Comparison of ENCODE assay signal across 28 cellular contexts in the genomic region with DNA sequence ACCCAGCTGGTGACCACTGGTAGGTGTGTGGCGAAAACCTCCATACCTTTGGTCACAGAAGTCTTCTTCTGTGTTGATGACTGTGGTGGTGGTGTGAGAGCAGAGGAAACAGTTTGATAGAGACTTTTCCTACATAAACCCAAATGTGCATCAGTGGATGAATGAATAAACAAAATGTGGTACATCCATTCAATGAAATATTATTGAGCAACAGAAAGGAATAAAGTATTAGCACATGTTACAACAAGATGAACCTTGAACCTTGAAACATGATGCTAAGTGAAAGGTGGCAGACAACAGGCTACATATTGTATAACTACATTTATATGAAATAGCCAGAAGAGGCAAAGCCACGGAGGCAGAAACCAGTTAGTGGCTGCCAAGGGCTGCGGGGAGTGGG. TPM values are rescaled to one million over a fixed set of nuclear protein-coding genes. Genes with fewer than 3 reads are reported as not detected.
A peak's percentile ranks its signal among the peaks of the same experiment; 100 is the strongest.
DNase-seq lines count a peak whose midpoint lies in the region; ATAC-seq, FAIRE-seq and TF ChIP-seq lines count a peak whose summit lies in the region.
"Had no signal": no experiment of that assay in that cellular context is flagged by ENCODE, and none has a peak within 500 bp of the region (broad histone marks: within the 10 kb centered on the region; RNA-seq: fewer than 3 reads in every experiment).

No MANE protein-coding gene starts in this region.

- H3K4me3 ChIP-seq in neutrophil (ENCODE audit: low read depth in 1 of 2, low read length in 1 of 2): no peak overlapping the region
- H3K4me3 ChIP-seq: prostate gland, skin epidermis, suprapubic skin had no signal

- H3K27me3 ChIP-seq in neutrophil: no peaks in the 10 kb centered on the region
- H3K27me3 ChIP-seq: brain microvascular endothelial cell, foreskin keratinocyte, suprapubic skin had no signal

- no peaks in the 10 kb centered on the region for H3K27me3 Mint-ChIP-seq in activated CD4-positive, alpha-beta T cell treated with anti-CD3 and anti-CD28 coated beads, Interleukin-2, amount 10 ng/mL, durations not matched to agents 7 days and 5 days
- H3K27me3 Mint-ChIP-seq in central memory CD8-positive, alpha-beta T cell: no peaks in the 10 kb centered on the region

- peaks cover 51 to 57% of the 10 kb centered on the region in 2 experiments for H3K4me1 ChIP-seq in neutrophil (ENCODE audit: control insufficient read depth in 1 of 2, insufficient read depth in 1 of 2, low read depth in 1 of 2, low read length in 1 of 2)
- H3K4me1 ChIP-seq: prostate gland, suprapubic skin had no signal

- H3K9me3 Mint-ChIP-seq in activated CD4-positive, alpha-beta T cell treated with anti-CD3 and anti-CD28 coated beads, Interleukin-2, amount 10 ng/mL, durations not matched to agents 7 days and 5 days: no peaks in the 10 kb centered on the region
- H3K9me3 Mint-ChIP-seq in central memory CD8-positive, alpha-beta T cell: no peaks in the 10 kb centered on the region
- H3K9me3 Mint-ChIP-seq: dendritic cell treated with granulocyte-macrophage colony-stimulating factor and Interleukin-4, amounts not matched to agents 40 ng/mL and 50 ng/mL, for 4 days had no signal

- no peak for DNase-seq in activated CD4-positive, alpha-beta T cell treated with anti-CD3 and anti-CD28 coated beads, Interleukin-2, amount 10 ng/mL, durations not matched to agents 7 days and 5 days
- no peak for DNase-seq in activated CD4-positive, alpha-beta T cell treated with anti-CD3 and anti-CD28 coated beads, Interleukin-2, amount 50 U/mL, for 1 hour
- DNase-seq in GM12891 (ENCODE audit: insufficient read length, low spot score) (no peak), midbrain (lab: John Stamatoyannopoulos, UW) (no peak)
- DNase-seq in central memory CD8-positive, alpha-beta T cell (ENCODE audit: low spot score in 2 of 2): no peak
- no peak for DNase-seq in stimulated activated CD4-positive, alpha-beta T cell treated with anti-CD3 and anti-CD28 coated beads, Interleukin-2, amount 100 ng/mL, for 48 hours
- no peak for DNase-seq in activated effector memory CD4-positive, alpha-beta T cell treated with Interleukin-2 at 50 U/mL for 16 hours
- DNase-seq: brain microvascular endothelial cell; C1 segment of cervical spinal cord; DMS153; foreskin keratinocyte; GF-D8; hippocampal formation; islet precursor cell; Kasumi-1; mammary epithelial cell; NCI-H1048; NCI-H2029; NCI-H510A treated with DMSO at 0.1 percent for 48 hours; stimulated activated CD4-positive, alpha-beta T cell treated with anti-CD3 and anti-CD28 coated beads, Interleukin-4, amount 100 ng/mL, for 1 hour; WERI-Rb-1 had no signal

- peaks cover 49% of the 10 kb centered on the region for H3K4me1 Mint-ChIP-seq in activated CD4-positive, alpha-beta T cell treated with anti-CD3 and anti-CD28 coated beads, Interleukin-2, amount 10 ng/mL, durations not matched to agents 7 days and 5 days
- H3K4me1 Mint-ChIP-seq in central memory CD8-positive, alpha-beta T cell: peaks cover 52% of the 10 kb centered on the region

- no peaks in the 10 kb centered on the region for H3K36me3 ChIP-seq in neutrophil
- H3K36me3 ChIP-seq: brain microvascular endothelial cell, prostate gland, suprapubic skin, WERI-Rb-1 had no signal

- peak overlapping the region; percentile 90 for H3K27ac ChIP-seq in neutrophil
- H3K27ac ChIP-seq: brain microvascular endothelial cell, foreskin keratinocyte, prostate gland, RWPE1, suprapubic skin, WERI-Rb-1 had no signal

- CTCF ChIA-PET in activated CD4-positive, alpha-beta T cell treated with anti-CD3 and anti-CD28 coated beads, Interleukin-2, amount 10 ng/mL, durations not matched to agents 7 days and 5 days (lab: Charles Lee): interaction anchor here (1.3 kb wide), 2 partner anchors 58 to 67 kb away, joined by 3 read pairs; a partner anchor contains a TSS

- no peaks in the 10 kb centered on the region for H3K9me3 ChIP-seq in neutrophil
- H3K9me3 ChIP-seq: prostate gland, suprapubic skin had no signal

- H3K27ac Mint-ChIP-seq in activated CD4-positive, alpha-beta T cell treated with anti-CD3 and anti-CD28 coated beads, Interleukin-2, amount 10 ng/mL, durations not matched to agents 7 days and 5 days: peak overlapping the region; percentile 99
- peak overlapping the region; percentile 69 for H3K27ac Mint-ChIP-seq in central memory CD8-positive, alpha-beta T cell (ENCODE audit: low read depth)

- no peak for ATAC-seq in central memory CD8-positive, alpha-beta T cell (replicated peaks; ENCODE audit: extremely low read depth, poor library complexity, severe bottlenecking)
- ATAC-seq: foreskin keratinocyte had no signal

- no peak overlapping the region for H3K4me3 Mint-ChIP-seq in activated CD4-positive, alpha-beta T cell treated with anti-CD3 and anti-CD28 coated beads, Interleukin-2, amount 10 ng/mL, durations not matched to agents 7 days and 5 days
- no peak overlapping the region for H3K4me3 Mint-ChIP-seq in central memory CD8-positive, alpha-beta T cell
- H3K4me3 Mint-ChIP-seq: dendritic cell treated with granulocyte-macrophage colony-stimulating factor and Interleukin-4, amounts not matched to agents 40 ng/mL and 50 ng/mL, for 4 days had no signal

- POLR2A ChIA-PET in activated CD4-positive, alpha-beta T cell treated with anti-CD3 and anti-CD28 coated beads, Interleukin-2, amount 10 ng/mL, durations not matched to agents 7 days and 5 days (lab: Charles Lee): no interaction called here

- no peak for TF ChIP-seq POLR2A in GM12891 (IDR thresholded peaks at IDR 0.05; ENCODE audit: low read depth, low read length)

- peak; percentile 81 for FAIRE-seq in GM12891 (lab: Jason Lieb, UNC)
- FAIRE-seq: H54 had no signal

- H3K36me3 Mint-ChIP-seq in activated CD4-positive, alpha-beta T cell treated with anti-CD3 and anti-CD28 coated beads, Interleukin-2, amount 10 ng/mL, durations not matched to agents 7 days and 5 days (ENCODE audit: low read depth): peaks cover 5% of the 10 kb centered on the region
- no peaks in the 10 kb centered on the region for H3K36me3 Mint-ChIP-seq in central memory CD8-positive, alpha-beta T cell (ENCODE audit: insufficient read depth)

- no peak for TF ChIP-seq CTCF in neutrophil (IDR thresholded peaks at IDR 0.05)

TF ChIP-seq in GM12891, 5 proteins besides CTCF, POLR2A, EP300 and RAD21:
- TF ChIP-seq SPI1 (IDR thresholded peaks at IDR 0.05; ENCODE audit: low read depth, low read length) (no peak), PAX5 (IDR thresholded peaks at IDR 0.05; ENCODE audit: insufficient read depth, low read length, severe bottlenecking) (no peak), POLR2AphosphoS5 (IDR thresholded peaks at IDR 0.05; ENCODE audit: low read depth, low read length) (no peak), TAF1 (IDR thresholded peaks at IDR 0.05; ENCODE audit: low read depth, low read length) (no peak), POU2F2 (IDR thresholded peaks at IDR 0.05; ENCODE audit: low read depth, low read length) (no peak)

RNA-seq across cellular contexts. Expression of a gene that starts 15.2 kb away (rescaled TPM):
- 1 to 10 TPM; 4.1 to 4.6 TPM for total RNA-seq in activated CD4-positive, alpha-beta T cell treated with anti-CD3 and anti-CD28 coated beads, Interleukin-2, amount 10 ng/mL, durations not matched to agents 7 days and 5 days
- 20.3 TPM for polyA plus RNA-seq in GM12891 (2012; ENCODE audit: low read depth, missing spikeins)

RNA-seq across cellular contexts. Expression of a gene that starts 57.7 kb away (rescaled TPM):
- total RNA-seq in activated CD4-positive, alpha-beta T cell treated with anti-CD3 and anti-CD28 coated beads, Interleukin-2, amount 10 ng/mL, durations not matched to agents 7 days and 5 days: 10 to 100 TPM; 78.8 to 90.7 TPM
- 71.8 TPM for polyA plus RNA-seq in GM12891 (2012; ENCODE audit: low read depth, missing spikeins)
